ENCODE assay signal across 8 cellular contexts in genomic region chr16:30054959-30055553, GRCh38. TPM values are rescaled to one million over a fixed set of nuclear protein-coding genes. Genes with fewer than 3 reads are reported as not detected.
A peak's percentile ranks its signal among the peaks of the same experiment; 100 is the strongest.
DNase-seq lines count a peak whose midpoint lies in the region; ATAC-seq and TF ChIP-seq lines count a peak whose summit lies in the region.

No MANE protein-coding gene starts in this region.

- intact Hi-C loops in dorsolateral prefrontal cortex (cut with DNase I) (no loop called here), posterior vena cava (cut with DNase I) (no loop called here)

- H2AFZ ChIP-seq in parathyroid adenoma: peak overlapping the region; percentile 35

- H3K9ac ChIP-seq in parathyroid adenoma: no peak overlapping the region

- TF ChIP-seq CTCF in AG09309 (IDR thresholded peaks at IDR 0.05; ENCODE audit: control insufficient read depth, insufficient read depth, low read depth, low read length, missing control alignments) (peak; percentile 56), VCaP (conservative IDR thresholded peaks at IDR 0.05) (peak; percentile 41), dorsolateral prefrontal cortex (IDR thresholded peaks at IDR 0.05 in 54 of 56, conservative IDR thresholded peaks at IDR 0.05 in 2 of 56; ENCODE audit: low read depth in 1 of 56, partially characterized antibody in 56 of 56) (peak in 42 of 56 donors; percentile 10 to 48 (median 29)), parathyroid adenoma (IDR thresholded peaks at IDR 0.05) (peak; percentile 68)

- H3K36me3 ChIP-seq in HAP-1 (replicated peaks): no peaks in the 10 kb centered on the region
- no peaks in the 10 kb centered on the region for H3K36me3 ChIP-seq in parathyroid adenoma (ENCODE audit: control insufficient read depth, insufficient read depth, low read length)

- no peaks in the 10 kb centered on the region for H3K27me3 ChIP-seq in HAP-1 (ENCODE audit: low read depth)
- H3K27me3 ChIP-seq in dorsolateral prefrontal cortex: no peaks in the 10 kb centered on the region
- H3K27me3 ChIP-seq in parathyroid adenoma (ENCODE audit: control insufficient read depth, insufficient read depth, low read length): no peaks in the 10 kb centered on the region

- peaks cover 2% of the 10 kb centered on the region for H3K4me1 ChIP-seq in HAP-1
- H3K4me1 ChIP-seq in parathyroid adenoma: peaks cover 15% of the 10 kb centered on the region

- no peak for DNase-seq in AG09309 (ENCODE audit: low read depth)
- peak; percentile 31 to 78 for DNase-seq in HAP-1 (ENCODE audit: low spot score in 2 of 2)
- no peak for DNase-seq in dorsolateral prefrontal cortex
- DNase-seq in posterior vena cava (ENCODE audit: low spot score): no peak
- DNase-seq in NCI-H128 (lab: John Stamatoyannopoulos, UW; ENCODE audit: unreplicated experiment): no peak

- H3K4me3 ChIP-seq in AG09309 (ENCODE audit: control insufficient read depth, low read depth, low read length) (no peak overlapping the region), HAP-1 (no peak overlapping the region), dorsolateral prefrontal cortex (peak overlapping the region in 2 of 59 donors; percentile 15 to 18), parathyroid adenoma (ENCODE audit: low read depth, low read length) (peak overlapping the region; percentile 19)

- H3K4me2 ChIP-seq in parathyroid adenoma (ENCODE audit: low read length): peak overlapping the region; percentile 64

- no peaks in the 10 kb centered on the region for H3K79me2 ChIP-seq in parathyroid adenoma

- in situ Hi-C loops in HAP-1 (cut with MboI; ENCODE audit: low sequenced_read_pairs): no loop called here

- H3K9me3 ChIP-seq in HAP-1 (no peaks in the 10 kb centered on the region), parathyroid adenoma (ENCODE audit: control insufficient read depth, low read length) (no peaks in the 10 kb centered on the region)

- H3K27ac ChIP-seq in VCaP (no peak overlapping the region), dorsolateral prefrontal cortex (no peak overlapping the region), parathyroid adenoma (peak overlapping the region; percentile 77)

- ATAC-seq in HG03045 (IDR thresholded peaks at IDR 0.05; ENCODE audit: unreplicated experiment): no peak

RNA-seq across cellular contexts. Expression of gene ALDOA, which starts 10.5 kb away (rescaled TPM):
- total RNA-seq in dorsolateral prefrontal cortex (1,000 to 10,000 TPM in 119 of 120 experiments, 100 to 1,000 TPM in 1; 996 to 2,428 (median 1,936) TPM), posterior vena cava (100 to 1,000 TPM; 937 to 987 TPM)

RNA-seq across cellular contexts. Expression of gene PPP4C, which starts 20.7 kb away (rescaled TPM):
- total RNA-seq in dorsolateral prefrontal cortex (10 to 100 TPM; 23.6 to 41.9 (median 31.5) TPM), posterior vena cava (10 to 100 TPM; 40.0 to 46.9 TPM)

RNA-seq across cellular contexts. Expression of gene TLCD3B, which starts 24.0 kb away (rescaled TPM):
- 10 to 100 TPM; 11.7 to 72.6 (median 42.0) TPM for total RNA-seq in dorsolateral prefrontal cortex
- total RNA-seq in posterior vena cava: not detected

RNA-seq across cellular contexts. Expression of gene C16orf92, which starts 32.1 kb away (rescaled TPM):
- total RNA-seq in dorsolateral prefrontal cortex (not detected), posterior vena cava (not detected)

RNA-seq across cellular contexts. Expression of gene TBX6, which starts 36.7 kb away (rescaled TPM):
- total RNA-seq in dorsolateral prefrontal cortex (1 to 10 TPM in 113 of 120 experiments, under 1 TPM in 7; 0.38 to 5.7 (median 2.2) TPM), posterior vena cava (under 1 TPM; 0.46 to 0.57 TPM)

Comparison
In these comparisons a context has a peak if more than half of its experiments do, and no peak if none do; other contexts are left out.
1. DNase-seq: peak in HAP-1 (2 of 2); none in AG09309 (single experiment), dorsolateral prefrontal cortex (0 of 10), posterior vena cava (single experiment) and NCI-H128 (single experiment).
2. RNA of gene TLCD3B, which starts 24.0 kb away (total RNA-seq): 11.7 to 72.6 TPM in dorsolateral prefrontal cortex; not detected in posterior vena cava; every median in the first group is over 4 times any median in the second.
3. Peak in every context shown above with its lines, with median percentiles within 50 percentile points of each other: CTCF ChIP-seq.